Comparison of ENCODE assay signal across 31 cellular contexts in genomic region chr7:120303105-120303504, GRCh38. TPM values are rescaled to one million over a fixed set of nuclear protein-coding genes. Genes with fewer than 3 reads are reported as not detected.
DNase-seq lines count a peak whose midpoint lies in the region; ATAC-seq and TF ChIP-seq lines count a peak whose summit lies in the region.
"Had no signal": no experiment of that assay in that cellular context is flagged by ENCODE, and none has a peak within 500 bp of the region (broad histone marks: within the 10 kb centered on the region; RNA-seq: fewer than 3 reads in every experiment).

No MANE protein-coding gene starts in this region.

- no peak for DNase-seq in osteoblast (ENCODE audit: insufficient read length, low spot score, missing footprints)
- no peak for DNase-seq in stimulated activated CD4-positive, alpha-beta T cell treated with anti-CD3 and anti-CD28 coated beads, Interleukin-4, amount 100 ng/mL, for 24 hours
- DNase-seq: activated CD4-positive, alpha-beta T cell treated with anti-CD3 and anti-CD28 coated beads for 4 hours; activated CD8-positive, alpha-beta memory T cell treated with anti-CD3 and anti-CD28 coated beads for 24 hours; activated gamma-delta T cell; activated T-cell treated with anti-CD3 and anti-CD28 coated beads, Interleukin-2, amount 50 U/mL, for 1 hour; caudate nucleus; DMS53; esophagus squamous epithelium; foreskin melanocyte; KG1; MG63; mucosa of descending colon; NCI-H1105 treated with DMSO at 0.1 percent for 48 hours; NCI-H2029 treated with DMSO at 0.1 percent for 48 hours; NCI-H2227 treated with DMSO at 0.1 percent for 48 hours; NCI-H526 treated with DMSO at 0.1 percent for 48 hours; PC-9; right lobe of liver; SHP77; stimulated activated CD4-positive, alpha-beta T cell treated with anti-CD3 and anti-CD28 coated beads, Interleukin-2, amount 100 ng/mL, for 48 hours had no signal

- H3K4me3 ChIP-seq in osteoblast (ENCODE audit: insufficient read depth, low read length): no peak overlapping the region
- H3K4me3 ChIP-seq: esophagus squamous epithelium, lung, MG63, mucosa of descending colon, PC-9, right lobe of liver had no signal

- peaks cover 2% of the 10 kb centered on the region for H3K9me3 ChIP-seq in osteoblast (ENCODE audit: low read depth, low read length)
- H3K9me3 ChIP-seq: esophagus squamous epithelium, MG63, mucosa of descending colon, right lobe of liver had no signal

- H3K27ac ChIP-seq in osteoblast (ENCODE audit: low read depth, low read length): no peak overlapping the region
- H3K27ac ChIP-seq: esophagus squamous epithelium, parathyroid adenoma, PC-9, right lobe of liver, VCaP had no signal

- no peaks in the 10 kb centered on the region for H3K79me2 ChIP-seq in osteoblast (ENCODE audit: insufficient read depth, low read length)
- H3K79me2 ChIP-seq: parathyroid adenoma had no signal

- H3K27me3 ChIP-seq in osteoblast (ENCODE audit: insufficient read depth, low read length): no peaks in the 10 kb centered on the region
- H3K27me3 ChIP-seq: esophagus squamous epithelium, MG63, right lobe of liver had no signal

- H3K4me2 ChIP-seq in osteoblast (ENCODE audit: insufficient read depth, low read length): no peak overlapping the region
- H3K4me2 ChIP-seq: PC-9 had no signal

- no peaks in the 10 kb centered on the region for H4K20me1 ChIP-seq in osteoblast (ENCODE audit: insufficient read depth, low read length)

- no peaks in the 10 kb centered on the region for H3K4me1 ChIP-seq in osteoblast (ENCODE audit: insufficient read depth, low read length)
- H3K4me1 ChIP-seq: esophagus squamous epithelium, parathyroid adenoma, right lobe of liver had no signal

- H2AFZ ChIP-seq in osteoblast (ENCODE audit: low read length): no peak overlapping the region
- H2AFZ ChIP-seq: parathyroid adenoma, PC-9 had no signal

- TF ChIP-seq CTCF in osteoblast (IDR thresholded peaks at IDR 0.05; ENCODE audit: extremely low read depth, low read depth, low read length): no peak

- ATAC-seq in GM18858 (IDR thresholded peaks at IDR 0.05; ENCODE audit: unreplicated experiment) (peak; percentile 43), GM21515 (IDR thresholded peaks at IDR 0.05; ENCODE audit: unreplicated experiment) (peak; percentile 48), HG02870 (IDR thresholded peaks at IDR 0.05; ENCODE audit: unreplicated experiment) (peak; percentile 74), HG03439 (IDR thresholded peaks at IDR 0.05; ENCODE audit: unreplicated experiment) (peak; percentile 63), HG02642 (IDR thresholded peaks at IDR 0.05; ENCODE audit: poor library complexity, unreplicated experiment) (no peak)
- ATAC-seq: mucosa of descending colon; natural killer cell treated with Interleukin-12 subunit alpha and Interleukin-12 subunit beta and Interleukin-15 and Interleukin-18, amount 100 ng/mL, for 72 hours; right lobe of liver had no signal

- H3K36me3 ChIP-seq in osteoblast (ENCODE audit: insufficient read depth, low read length): no peaks in the 10 kb centered on the region
- H3K36me3 ChIP-seq: esophagus squamous epithelium, MG63, right lobe of liver had no signal

RNA-seq across cellular contexts. Expression of gene KCND2, which starts 30.1 kb away (rescaled TPM):
- 6.5 and 9.4 TPM in 2 replicates for total RNA-seq in osteoblast
- total RNA-seq: G401; natural killer cell treated with Interleukin-12 subunit alpha and Interleukin-12 subunit beta and Interleukin-15 and Interleukin-18, amount 100 ng/mL, for 72 hours had no signal
